Comparison of ENCODE assay signal across 1 cellular context in the genomic region with DNA sequence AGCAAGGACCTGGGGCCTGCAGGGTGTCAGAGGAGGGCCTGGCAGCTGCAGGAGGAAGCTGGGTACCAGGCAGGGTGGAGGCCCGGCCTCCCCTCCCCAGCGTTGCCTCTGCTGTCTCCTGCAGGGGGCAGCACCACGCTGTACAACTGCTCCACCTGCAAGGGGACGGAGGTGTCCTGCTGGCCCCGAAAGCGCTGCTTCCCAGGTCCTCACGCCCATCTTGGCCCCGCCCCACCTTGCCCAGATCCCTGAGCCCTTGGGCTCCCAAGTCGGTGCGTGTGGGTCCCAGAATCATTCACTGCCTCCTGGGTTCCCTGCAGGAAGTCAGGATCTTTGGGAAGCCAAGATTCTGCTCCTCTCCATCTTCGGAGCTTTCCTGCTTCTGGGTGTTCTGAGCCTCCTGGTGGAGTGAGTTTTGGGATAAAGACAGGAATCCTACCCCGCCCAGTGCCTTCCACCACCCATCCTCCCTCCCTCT.
TF ChIP-seq lines count a peak whose summit lies in the region.

No MANE protein-coding gene starts in this region.

TF ChIP-seq in HepG2, 621 proteins besides CTCF, POLR2A, EP300 and RAD21 (continued from another document and continues in another):
- TF ChIP-seq, protein P1, sequence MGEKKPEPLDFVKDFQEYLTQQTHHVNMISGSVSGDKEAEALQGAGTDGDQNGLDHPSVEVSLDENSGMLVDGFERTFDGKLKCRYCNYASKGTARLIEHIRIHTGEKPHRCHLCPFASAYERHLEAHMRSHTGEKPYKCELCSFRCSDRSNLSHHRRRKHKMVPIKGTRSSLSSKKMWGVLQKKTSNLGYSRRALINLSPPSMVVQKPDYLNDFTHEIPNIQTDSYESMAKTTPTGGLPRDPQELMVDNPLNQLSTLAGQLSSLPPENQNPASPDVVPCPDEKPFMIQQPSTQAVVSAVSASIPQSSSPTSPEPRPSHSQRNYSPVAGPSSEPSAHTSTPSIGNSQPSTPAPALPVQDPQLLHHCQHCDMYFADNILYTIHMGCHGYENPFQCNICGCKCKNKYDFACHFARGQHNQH (CRISPR knock-in tag; IDR thresholded peaks at IDR 0.05): peak; percentile 55; the same call in 1 of the 2 replicates
- TF ChIP-seq, protein P2, sequence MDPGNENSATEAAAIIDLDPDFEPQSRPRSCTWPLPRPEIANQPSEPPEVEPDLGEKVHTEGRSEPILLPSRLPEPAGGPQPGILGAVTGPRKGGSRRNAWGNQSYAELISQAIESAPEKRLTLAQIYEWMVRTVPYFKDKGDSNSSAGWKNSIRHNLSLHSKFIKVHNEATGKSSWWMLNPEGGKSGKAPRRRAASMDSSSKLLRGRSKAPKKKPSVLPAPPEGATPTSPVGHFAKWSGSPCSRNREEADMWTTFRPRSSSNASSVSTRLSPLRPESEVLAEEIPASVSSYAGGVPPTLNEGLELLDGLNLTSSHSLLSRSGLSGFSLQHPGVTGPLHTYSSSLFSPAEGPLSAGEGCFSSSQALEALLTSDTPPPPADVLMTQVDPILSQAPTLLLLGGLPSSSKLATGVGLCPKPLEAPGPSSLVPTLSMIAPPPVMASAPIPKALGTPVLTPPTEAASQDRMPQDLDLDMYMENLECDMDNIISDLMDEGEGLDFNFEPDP (CRISPR knock-in tag; conservative IDR thresholded peaks at IDR 0.05): no peak
- TF ChIP-seq, protein P3, sequence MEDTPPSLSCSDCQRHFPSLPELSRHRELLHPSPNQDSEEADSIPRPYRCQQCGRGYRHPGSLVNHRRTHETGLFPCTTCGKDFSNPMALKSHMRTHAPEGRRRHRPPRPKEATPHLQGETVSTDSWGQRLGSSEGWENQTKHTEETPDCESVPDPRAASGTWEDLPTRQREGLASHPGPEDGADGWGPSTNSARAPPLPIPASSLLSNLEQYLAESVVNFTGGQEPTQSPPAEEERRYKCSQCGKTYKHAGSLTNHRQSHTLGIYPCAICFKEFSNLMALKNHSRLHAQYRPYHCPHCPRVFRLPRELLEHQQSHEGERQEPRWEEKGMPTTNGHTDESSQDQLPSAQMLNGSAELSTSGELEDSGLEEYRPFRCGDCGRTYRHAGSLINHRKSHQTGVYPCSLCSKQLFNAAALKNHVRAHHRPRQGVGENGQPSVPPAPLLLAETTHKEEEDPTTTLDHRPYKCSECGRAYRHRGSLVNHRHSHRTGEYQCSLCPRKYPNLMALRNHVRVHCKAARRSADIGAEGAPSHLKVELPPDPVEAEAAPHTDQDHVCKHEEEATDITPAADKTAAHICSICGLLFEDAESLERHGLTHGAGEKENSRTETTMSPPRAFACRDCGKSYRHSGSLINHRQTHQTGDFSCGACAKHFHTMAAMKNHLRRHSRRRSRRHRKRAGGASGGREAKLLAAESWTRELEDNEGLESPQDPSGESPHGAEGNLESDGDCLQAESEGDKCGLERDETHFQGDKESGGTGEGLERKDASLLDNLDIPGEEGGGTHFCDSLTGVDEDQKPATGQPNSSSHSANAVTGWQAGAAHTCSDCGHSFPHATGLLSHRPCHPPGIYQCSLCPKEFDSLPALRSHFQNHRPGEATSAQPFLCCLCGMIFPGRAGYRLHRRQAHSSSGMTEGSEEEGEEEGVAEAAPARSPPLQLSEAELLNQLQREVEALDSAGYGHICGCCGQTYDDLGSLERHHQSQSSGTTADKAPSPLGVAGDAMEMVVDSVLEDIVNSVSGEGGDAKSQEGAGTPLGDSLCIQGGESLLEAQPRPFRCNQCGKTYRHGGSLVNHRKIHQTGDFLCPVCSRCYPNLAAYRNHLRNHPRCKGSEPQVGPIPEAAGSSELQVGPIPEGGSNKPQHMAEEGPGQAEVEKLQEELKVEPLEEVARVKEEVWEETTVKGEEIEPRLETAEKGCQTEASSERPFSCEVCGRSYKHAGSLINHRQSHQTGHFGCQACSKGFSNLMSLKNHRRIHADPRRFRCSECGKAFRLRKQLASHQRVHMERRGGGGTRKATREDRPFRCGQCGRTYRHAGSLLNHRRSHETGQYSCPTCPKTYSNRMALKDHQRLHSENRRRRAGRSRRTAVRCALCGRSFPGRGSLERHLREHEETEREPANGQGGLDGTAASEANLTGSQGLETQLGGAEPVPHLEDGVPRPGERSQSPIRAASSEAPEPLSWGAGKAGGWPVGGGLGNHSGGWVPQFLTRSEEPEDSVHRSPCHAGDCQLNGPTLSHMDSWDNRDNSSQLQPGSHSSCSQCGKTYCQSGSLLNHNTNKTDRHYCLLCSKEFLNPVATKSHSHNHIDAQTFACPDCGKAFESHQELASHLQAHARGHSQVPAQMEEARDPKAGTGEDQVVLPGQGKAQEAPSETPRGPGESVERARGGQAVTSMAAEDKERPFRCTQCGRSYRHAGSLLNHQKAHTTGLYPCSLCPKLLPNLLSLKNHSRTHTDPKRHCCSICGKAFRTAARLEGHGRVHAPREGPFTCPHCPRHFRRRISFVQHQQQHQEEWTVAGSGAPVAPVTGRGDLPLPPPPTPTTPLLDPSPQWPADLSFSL (CRISPR knock-in tag; IDR thresholded peaks at IDR 0.05): no peak
- TF ChIP-seq CC2D1A (CRISPR knock-in tag; IDR thresholded peaks at IDR 0.05) (no peak), ZBTB38 (CRISPR knock-in tag; IDR thresholded peaks at IDR 0.05) (peak; percentile 74), ZNF616 (CRISPR knock-in tag; IDR thresholded peaks at IDR 0.05; ENCODE audit: low read depth) (no peak), SALL1 (CRISPR knock-in tag; IDR thresholded peaks at IDR 0.05) (peak; percentile 57), CBX1 (IDR thresholded peaks at IDR 0.05; ENCODE audit: low read depth) (peak; percentile 74), SMC3 (IDR thresholded peaks at IDR 0.05; ENCODE audit: low read length) (peak; percentile 49; the same call in 1 of the 2 replicates), ZNF431 (CRISPR knock-in tag; IDR thresholded peaks at IDR 0.05; ENCODE audit: borderline replicate concordance, low read depth) (no peak), SP1 (IDR thresholded peaks at IDR 0.05) (no peak), SP1 (CRISPR knock-in tag; IDR thresholded peaks at IDR 0.05) (peak; percentile 48; the same call in 1 of the 2 replicates), PAWR (CRISPR knock-in tag; IDR thresholded peaks at IDR 0.05; ENCODE audit: borderline replicate concordance) (no peak), AGO2 (optimal IDR thresholded peaks at IDR 0.05; ENCODE audit: low read depth, low read length) (no peak), ZC3H13 (CRISPR knock-in tag; IDR thresholded peaks at IDR 0.05) (no peak), ZNF274 (CRISPR knock-in tag; IDR thresholded peaks at IDR 0.05) (no peak; the same call in 1 of the 2 replicates), HDAC2 (CRISPR knock-in tag; IDR thresholded peaks at IDR 0.05) (peak; percentile 58; the same call in 1 of the 2 replicates), ZNF33B (CRISPR knock-in tag; IDR thresholded peaks at IDR 0.05) (no peak), ZNF816 (CRISPR knock-in tag; IDR thresholded peaks at IDR 0.05; ENCODE audit: borderline replicate concordance) (no peak), MED1 (CRISPR knock-in tag; IDR thresholded peaks at IDR 0.05) (peak; percentile 42; the same call in 1 of the 2 replicates), PHF8 (CRISPR knock-in tag; IDR thresholded peaks at IDR 0.05) (0 out of 2 replicates have a peak, but pooled peaks have one; percentile 32), PLRG1 (conservative IDR thresholded peaks at IDR 0.05) (no peak), HCFC1 (IDR thresholded peaks at IDR 0.05; ENCODE audit: low read depth, low read length) (no peak), ZFP37 (CRISPR knock-in tag; IDR thresholded peaks at IDR 0.05; ENCODE audit: borderline replicate concordance) (no peak), ZNF562 (CRISPR knock-in tag; IDR thresholded peaks at IDR 0.05; ENCODE audit: borderline replicate concordance) (no peak), ZNF331 (CRISPR knock-in tag; IDR thresholded peaks at IDR 0.05) (peak; percentile 46; the same call in 1 of the 2 replicates)
- TF ChIP-seq, protein P4, sequence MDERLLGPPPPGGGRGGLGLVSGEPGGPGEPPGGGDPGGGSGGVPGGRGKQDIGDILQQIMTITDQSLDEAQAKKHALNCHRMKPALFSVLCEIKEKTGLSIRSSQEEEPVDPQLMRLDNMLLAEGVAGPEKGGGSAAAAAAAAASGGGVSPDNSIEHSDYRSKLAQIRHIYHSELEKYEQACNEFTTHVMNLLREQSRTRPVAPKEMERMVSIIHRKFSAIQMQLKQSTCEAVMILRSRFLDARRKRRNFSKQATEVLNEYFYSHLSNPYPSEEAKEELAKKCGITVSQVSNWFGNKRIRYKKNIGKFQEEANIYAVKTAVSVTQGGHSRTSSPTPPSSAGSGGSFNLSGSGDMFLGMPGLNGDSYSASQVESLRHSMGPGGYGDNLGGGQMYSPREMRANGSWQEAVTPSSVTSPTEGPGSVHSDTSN (CRISPR knock-in tag; IDR thresholded peaks at IDR 0.05): no peak
- TF ChIP-seq, protein P5, sequence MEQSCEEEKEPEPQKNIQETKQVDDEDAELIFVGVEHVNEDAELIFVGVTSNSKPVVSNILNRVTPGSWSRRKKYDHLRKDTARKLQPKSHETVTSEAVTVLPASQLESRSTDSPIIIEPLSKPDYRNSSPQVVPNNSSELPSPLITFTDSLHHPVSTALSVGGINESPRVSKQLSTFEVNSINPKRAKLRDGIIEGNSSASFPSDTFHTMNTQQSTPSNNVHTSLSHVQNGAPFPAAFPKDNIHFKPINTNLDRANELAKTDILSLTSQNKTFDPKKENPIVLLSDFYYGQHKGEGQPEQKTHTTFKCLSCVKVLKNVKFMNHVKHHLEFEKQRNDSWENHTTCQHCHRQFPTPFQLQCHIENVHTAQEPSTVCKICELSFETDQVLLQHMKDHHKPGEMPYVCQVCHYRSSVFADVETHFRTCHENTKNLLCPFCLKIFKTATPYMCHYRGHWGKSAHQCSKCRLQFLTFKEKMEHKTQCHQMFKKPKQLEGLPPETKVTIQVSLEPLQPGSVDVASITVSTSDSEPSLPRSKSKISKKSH (CRISPR knock-in tag; IDR thresholded peaks at IDR 0.05; ENCODE audit: borderline replicate concordance): peak; percentile 71; the same call in 1 of the 2 replicates
- TF ChIP-seq, protein P6, sequence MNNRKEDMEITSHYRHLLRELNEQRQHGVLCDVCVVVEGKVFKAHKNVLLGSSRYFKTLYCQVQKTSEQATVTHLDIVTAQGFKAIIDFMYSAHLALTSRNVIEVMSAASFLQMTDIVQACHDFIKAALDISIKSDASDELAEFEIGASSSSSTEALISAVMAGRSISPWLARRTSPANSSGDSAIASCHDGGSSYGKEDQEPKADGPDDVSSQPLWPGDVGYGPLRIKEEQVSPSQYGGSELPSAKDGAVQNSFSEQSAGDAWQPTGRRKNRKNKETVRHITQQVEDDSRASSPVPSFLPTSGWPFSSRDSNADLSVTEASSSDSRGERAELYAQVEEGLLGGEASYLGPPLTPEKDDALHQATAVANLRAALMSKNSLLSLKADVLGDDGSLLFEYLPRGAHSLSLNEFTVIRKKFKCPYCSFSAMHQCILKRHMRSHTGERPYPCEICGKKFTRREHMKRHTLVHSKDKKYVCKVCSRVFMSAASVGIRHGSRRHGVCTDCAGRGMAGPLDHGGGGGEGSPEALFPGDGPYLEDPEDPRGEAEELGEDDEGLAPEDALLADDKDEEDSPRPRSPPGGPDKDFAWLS (CRISPR knock-in tag; IDR thresholded peaks at IDR 0.05; ENCODE audit: borderline replicate concordance): no peak
- TF ChIP-seq, protein P7, sequence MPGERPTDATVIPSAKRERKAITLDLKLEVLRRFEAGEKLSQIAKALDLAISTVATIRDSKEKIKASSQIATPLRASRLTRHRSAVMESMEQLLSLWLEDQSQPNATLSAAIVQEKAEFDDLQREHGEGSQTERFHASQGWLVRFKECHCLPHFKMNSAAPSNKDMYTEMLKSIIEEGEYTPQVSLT (CRISPR knock-in tag; IDR thresholded peaks at IDR 0.05; ENCODE audit: borderline replicate concordance, low read depth): no peak
- TF ChIP-seq, protein P8, sequence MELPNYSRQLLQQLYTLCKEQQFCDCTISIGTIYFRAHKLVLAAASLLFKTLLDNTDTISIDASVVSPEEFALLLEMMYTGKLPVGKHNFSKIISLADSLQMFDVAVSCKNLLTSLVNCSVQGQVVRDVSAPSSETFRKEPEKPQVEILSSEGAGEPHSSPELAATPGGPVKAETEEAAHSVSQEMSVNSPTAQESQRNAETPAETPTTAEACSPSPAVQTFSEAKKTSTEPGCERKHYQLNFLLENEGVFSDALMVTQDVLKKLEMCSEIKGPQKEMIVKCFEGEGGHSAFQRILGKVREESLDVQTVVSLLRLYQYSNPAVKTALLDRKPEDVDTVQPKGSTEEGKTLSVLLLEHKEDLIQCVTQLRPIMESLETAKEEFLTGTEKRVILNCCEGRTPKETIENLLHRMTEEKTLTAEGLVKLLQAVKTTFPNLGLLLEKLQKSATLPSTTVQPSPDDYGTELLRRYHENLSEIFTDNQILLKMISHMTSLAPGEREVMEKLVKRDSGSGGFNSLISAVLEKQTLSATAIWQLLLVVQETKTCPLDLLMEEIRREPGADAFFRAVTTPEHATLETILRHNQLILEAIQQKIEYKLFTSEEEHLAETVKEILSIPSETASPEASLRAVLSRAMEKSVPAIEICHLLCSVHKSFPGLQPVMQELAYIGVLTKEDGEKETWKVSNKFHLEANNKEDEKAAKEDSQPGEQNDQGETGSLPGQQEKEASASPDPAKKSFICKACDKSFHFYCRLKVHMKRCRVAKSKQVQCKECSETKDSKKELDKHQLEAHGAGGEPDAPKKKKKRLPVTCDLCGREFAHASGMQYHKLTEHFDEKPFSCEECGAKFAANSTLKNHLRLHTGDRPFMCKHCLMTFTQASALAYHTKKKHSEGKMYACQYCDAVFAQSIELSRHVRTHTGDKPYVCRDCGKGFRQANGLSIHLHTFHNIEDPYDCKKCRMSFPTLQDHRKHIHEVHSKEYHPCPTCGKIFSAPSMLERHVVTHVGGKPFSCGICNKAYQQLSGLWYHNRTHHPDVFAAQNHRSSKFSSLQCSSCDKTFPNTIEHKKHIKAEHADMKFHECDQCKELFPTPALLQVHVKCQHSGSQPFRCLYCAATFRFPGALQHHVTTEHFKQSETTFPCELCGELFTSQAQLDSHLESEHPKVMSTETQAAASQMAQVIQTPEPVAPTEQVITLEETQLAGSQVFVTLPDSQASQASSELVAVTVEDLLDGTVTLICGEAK (IDR thresholded peaks at IDR 0.05): no peak
- TF ChIP-seq, protein P8 (CRISPR knock-in tag; IDR thresholded peaks at IDR 0.05): 0 out of 2 replicates have a peak, but pooled peaks have one; percentile 36
